8 cellular contexts compared by ENCODE assay signal in genomic region chr10:96719850-96720421, GRCh38. TPM values are rescaled to one million over a fixed set of nuclear protein-coding genes. Genes with fewer than 3 reads are reported as not detected.
A peak's percentile ranks its signal among the peaks of the same experiment; 100 is the strongest.
DNase-seq lines count a peak whose midpoint lies in the region; ATAC-seq and TF ChIP-seq lines count a peak whose summit lies in the region.

No MANE protein-coding gene starts in this region.

- peaks cover 40% of the 10 kb centered on the region for H3K4me1 Mint-ChIP-seq in CD8-positive, alpha-beta T cell (ENCODE audit: low read depth)

- no peak overlapping the region for H3K27ac ChIP-seq in CD8-positive, alpha-beta T cell (ENCODE audit: low read depth, low read length)
- H3K27ac ChIP-seq in ectodermal cell (ENCODE audit: insufficient read depth, low read depth, low read length, poor library complexity, severe bottlenecking): no peak overlapping the region

- TF ChIP-seq EP300 in Ishikawa (IDR thresholded peaks at IDR 0.05; ENCODE audit: borderline replicate concordance): no peak

- peak overlapping the region; percentile 95 for H3K4me3 Mint-ChIP-seq in CD8-positive, alpha-beta T cell

- intact Hi-C loops in CD8-positive, alpha-beta T cell (cut with DNase I, micrococcal nuclease): loop anchor here (1.0 to 5.0 kb wide), 7 partner anchors 43 to 134 kb away; partner anchors contain the start of gene TM9SF3 (in 1 of the 2)

- CTCF ChIA-PET in CD8-positive, alpha-beta T cell (lab: Charles Lee): interaction anchor here (0.8 kb wide), 3 partner anchors 67 to 80 kb away, joined by 3 to 4 read pairs (median 3); no protein-coding TSS in a partner anchor

- DNase-seq in CD8-positive, alpha-beta T cell: peak; percentile 27 to 68 (median 52)
- DNase-seq in activated CD4-positive, CD25-positive, alpha-beta regulatory T cell treated with anti-CD3 and anti-CD28 coated beads, Interleukin-2, amount 50 U/mL, for 72 hours: peak; percentile 51
- DNase-seq in mucosa of gallbladder (ENCODE audit: low spot score) (peak; percentile 73), midbrain (lab: John Stamatoyannopoulos, UW) (no peak)
- DNase-seq in stimulated activated CD8-positive, alpha-beta memory T cell treated with anti-CD3 and anti-CD28 coated beads, Interleukin-4, amount 100 ng/mL, for 4 hours (ENCODE audit: low read depth in 2 of 2, low spot score in 1 of 2): peak; percentile 35 to 56

- WGBS in ectodermal cell, 2 experiments: 1 to 2% methylated on average over 38 of the region's 38 CpGs

- no peaks in the 10 kb centered on the region for H3K36me3 ChIP-seq in CD8-positive, alpha-beta T cell (ENCODE audit: insufficient read depth, low read length)
- no peaks in the 10 kb centered on the region for H3K36me3 ChIP-seq in ectodermal cell (ENCODE audit: control insufficient read depth, insufficient read depth, low read length)

- TF ChIP-seq RAD21 in Ishikawa (IDR thresholded peaks at IDR 0.05; ENCODE audit: low read depth): peak; percentile 18; the same call in 1 of the 2 replicates

- peak overlapping the region; percentile 53 for H3K4me3 ChIP-seq in CD8-positive, alpha-beta T cell (ENCODE audit: low read depth, low read length)
- peak overlapping the region; percentile 57 for H3K4me3 ChIP-seq in ectodermal cell (ENCODE audit: insufficient read depth, low read depth, low read length)

- no peaks in the 10 kb centered on the region for H3K27me3 ChIP-seq in CD8-positive, alpha-beta T cell (ENCODE audit: insufficient read depth, low read length)
- H3K27me3 ChIP-seq in ectodermal cell (ENCODE audit: control insufficient read depth, insufficient read depth, low read length, poor library complexity, severe bottlenecking): peaks cover 32% of the 10 kb centered on the region

- H3K4me1 ChIP-seq in CD8-positive, alpha-beta T cell (ENCODE audit: insufficient read depth, low read length): peaks cover 7% of the 10 kb centered on the region
- H3K4me1 ChIP-seq in ectodermal cell (ENCODE audit: control insufficient read depth, insufficient read depth, low read length): no peaks in the 10 kb centered on the region

- peak; percentile 28 for TF ChIP-seq CTCF in CD8-positive, alpha-beta T cell (IDR thresholded peaks at IDR 0.05)

- no peaks in the 10 kb centered on the region for H3K27me3 Mint-ChIP-seq in CD8-positive, alpha-beta T cell (ENCODE audit: low read depth)

- peak; percentile 53 for ATAC-seq in CD8-positive, alpha-beta T cell
- ATAC-seq in GM21390 (IDR thresholded peaks at IDR 0.05; ENCODE audit: unreplicated experiment): peak; percentile 56

- H3K36me3 Mint-ChIP-seq in CD8-positive, alpha-beta T cell: peaks cover 6% of the 10 kb centered on the region

- POLR2A ChIA-PET in CD8-positive, alpha-beta T cell (lab: Charles Lee): no interaction called here

- peak overlapping the region; percentile 88 for H3K27ac Mint-ChIP-seq in CD8-positive, alpha-beta T cell

- no peaks in the 10 kb centered on the region for H3K9me3 ChIP-seq in CD8-positive, alpha-beta T cell (ENCODE audit: low read length)
- H3K9me3 ChIP-seq in ectodermal cell (ENCODE audit: control insufficient read depth, low read length): no peaks in the 10 kb centered on the region

- H3K9me3 Mint-ChIP-seq in CD8-positive, alpha-beta T cell: no peaks in the 10 kb centered on the region

TF ChIP-seq in Ishikawa, 13 proteins besides CTCF, POLR2A, EP300 and RAD21:
- TF ChIP-seq ZBTB7A (IDR thresholded peaks at IDR 0.05; ENCODE audit: low read depth) (peak; percentile 34; the same call in 1 of the 2 replicates), CEBPB (IDR thresholded peaks at IDR 0.05) (no peak), CREB1 (IDR thresholded peaks at IDR 0.05; ENCODE audit: low read depth) (no peak)

RNA-seq across cellular contexts. Expression of gene PIK3AP1, which starts 0.4 kb away (rescaled TPM):
- total RNA-seq in CD8-positive, alpha-beta T cell: 1 to 10 TPM; 5.6 to 5.7 TPM
- 0.63 TPM for polyA plus RNA-seq in ectodermal cell (2013, experiment 1 of 4)
- 0.59 TPM for polyA plus RNA-seq in ectodermal cell (2013, experiment 2 of 4)
- polyA plus RNA-seq in ectodermal cell (2013, experiment 3 of 4): 0.53 TPM
- polyA plus RNA-seq in ectodermal cell (2013, experiment 4 of 4): 0.45 TPM
- 68.2 TPM for total RNA-seq in mucosa of gallbladder

Comparison
In these comparisons a context has a peak if more than half of its experiments do, and no peak if none do; other contexts are left out.
1. RNA of gene PIK3AP1, which starts 0.4 kb away (total RNA-seq): 68.2 TPM in mucosa of gallbladder (single experiment); 5.6 to 5.7 TPM in CD8-positive, alpha-beta T cell; every median in the first group is over 10 times any median in the second.